In genomic region chr5:137414112-137414511, GRCh38 we compare ENCODE assay signal across 21 cellular contexts.
DNase-seq lines count a peak whose midpoint lies in the region; ATAC-seq and TF ChIP-seq lines count a peak whose summit lies in the region.
"Had no signal": no experiment of that assay in that cellular context is flagged by ENCODE, and none has a peak within 500 bp of the region (broad histone marks: within the 10 kb centered on the region; RNA-seq: fewer than 3 reads in every experiment).

No MANE protein-coding gene starts in this region.

- intact Hi-C loops in MCF 10A (cut with micrococcal nuclease), result no loop called here
- intact Hi-C loops in breast epithelium (cut with DNase I; ENCODE audit: low total_unique reads), result no loop called here
- intact Hi-C loops in left ventricle myocardium superior (cut with micrococcal nuclease), result no loop called here

- H3K9me3 Mint-ChIP-seq in MCF 10A (ENCODE audit: unreplicated experiment), result peaks cover 7% of the 10 kb centered on the region
- peaks cover 11% of the 10 kb centered on the region for H3K9me3 Mint-ChIP-seq in chondrocyte (ENCODE audit: low read depth)
- H3K9me3 Mint-ChIP-seq: GM23338 had no signal

- CTCF ChIA-PET in MCF 10A (lab: Yijun Ruan, JAX), result interaction anchor here (2.0 kb wide), 1 partner anchor 94 kb away, joined by 6 read pairs; no protein-coding TSS in a partner anchor

- peak overlapping the region; percentile 80 for H3K4me2 ChIP-seq in smooth muscle cell
- H3K4me2 ChIP-seq: GM23338 had no signal

- POLR2A ChIA-PET in MCF 10A (lab: Yijun Ruan, JAX), result interaction anchor here (1.4 kb wide), 1 partner anchor 19 kb away, joined by 3 read pairs; no protein-coding TSS in a partner anchor

- H3K27me3 ChIP-seq in breast epithelium (no peaks in the 10 kb centered on the region), smooth muscle cell (ENCODE audit: low read depth) (no peaks in the 10 kb centered on the region)

- peaks cover 0 to 23% of the 10 kb centered on the region in 2 donors for H3K9me3 ChIP-seq in breast epithelium
- no peaks in the 10 kb centered on the region for H3K9me3 ChIP-seq in smooth muscle cell (replicated peaks; ENCODE audit: low read depth)

- DNase-seq in MCF 10A (ENCODE audit: unreplicated experiment) (no peak), breast epithelium (ENCODE audit: low spot score in 2 of 2) (no peak), left ventricle myocardium superior (no peak), smooth muscle cell (lab: John Stamatoyannopoulos, UW; ENCODE audit: unreplicated experiment) (no peak), chondrocyte (ENCODE audit: low spot score) (no peak)
- DNase-seq: 8988T; CD8-positive, alpha-beta T cell; DMS153; HCEC 1CT; Karpas-422; NCI-H1694; NCI-H2081; NCI-H2171; NCI-H345; NCI-H524; OCI-M1; SIG-M5 had no signal

- H3F3A ChIP-seq in smooth muscle cell (ENCODE audit: low read depth), result peaks cover 18% of the 10 kb centered on the region

- no peak overlapping the region for H3K9ac ChIP-seq in smooth muscle cell (ENCODE audit: low read depth)

- H4K20me1 ChIP-seq in smooth muscle cell (ENCODE audit: low read depth), result no peaks in the 10 kb centered on the region

- no peaks in the 10 kb centered on the region for H3K36me3 Mint-ChIP-seq in MCF 10A (ENCODE audit: insufficient read depth, unreplicated experiment)
- H3K36me3 Mint-ChIP-seq in chondrocyte (ENCODE audit: low read depth), result peaks cover 3% of the 10 kb centered on the region
- H3K36me3 Mint-ChIP-seq: CD8-positive, alpha-beta T cell; IgD-negative memory B cell had no signal

- no TSS peak for BruUV-seq in MCF 10A (replicated peaks; lab: Mats Ljungman, UMichigan)

- ATAC-seq in SK-N-SH treated with all-trans-retinoic acid at 6 μM for 48 hours (no peak; the same call in 2 of the 3 replicates), left ventricle myocardium superior (peak; percentile 99), HG02981 (IDR thresholded peaks at IDR 0.05; ENCODE audit: unreplicated experiment) (no peak)
- ATAC-seq: CD8-positive, alpha-beta T cell; GM23338 had no signal

- H3K4me3 ChIP-seq in breast epithelium, result no peak overlapping the region
- no peak overlapping the region for H3K4me3 ChIP-seq in smooth muscle cell
- H3K4me3 ChIP-seq: GM23338 had no signal

- TF ChIP-seq CTCF in MCF 10A (IDR thresholded peaks at IDR 0.05; ENCODE audit: unreplicated experiment) (no peak), breast epithelium (IDR thresholded peaks at IDR 0.05) (no peak), smooth muscle cell (IDR thresholded peaks at IDR 0.05; ENCODE audit: borderline replicate concordance, insufficient read depth, poor library complexity, severe bottlenecking) (no peak), chondrocyte (IDR thresholded peaks at IDR 0.05) (no peak)

- no peaks in the 10 kb centered on the region for H3K79me2 ChIP-seq in smooth muscle cell (ENCODE audit: low read depth)

- H3K27me3 Mint-ChIP-seq in MCF 10A (ENCODE audit: insufficient read depth, unreplicated experiment), result no peaks in the 10 kb centered on the region
- no peaks in the 10 kb centered on the region for H3K27me3 Mint-ChIP-seq in chondrocyte (ENCODE audit: low read depth)

- H3K36me3 ChIP-seq in breast epithelium, result no peaks in the 10 kb centered on the region
- no peaks in the 10 kb centered on the region for H3K36me3 ChIP-seq in smooth muscle cell (ENCODE audit: low read depth)

- no peak overlapping the region for H2AFZ ChIP-seq in smooth muscle cell (ENCODE audit: low read depth)
- H2AFZ ChIP-seq: GM23338 had no signal

- peaks cover 21% of the 10 kb centered on the region for H3K4me1 Mint-ChIP-seq in MCF 10A (ENCODE audit: insufficient read depth, unreplicated experiment)
- peaks cover 13% of the 10 kb centered on the region for H3K4me1 Mint-ChIP-seq in chondrocyte (ENCODE audit: low read depth)
- H3K4me1 Mint-ChIP-seq: GM23338, IgD-negative memory B cell had no signal

- H3K27ac Mint-ChIP-seq in MCF 10A (ENCODE audit: low read depth, unreplicated experiment) (peak overlapping the region; percentile 76), chondrocyte (ENCODE audit: unreplicated experiment) (no peak overlapping the region)
- H3K27ac Mint-ChIP-seq: CD8-positive, alpha-beta T cell; GM23338; IgD-negative memory B cell had no signal

- H3K27ac ChIP-seq in breast epithelium (no peak overlapping the region), smooth muscle cell (ENCODE audit: low read depth) (peak overlapping the region; percentile 79)

- TF ChIP-seq POLR2A in breast epithelium (IDR thresholded peaks at IDR 0.05), result no peak

- H3K4me1 ChIP-seq in breast epithelium, result no peaks in the 10 kb centered on the region
- H3K4me1 ChIP-seq in smooth muscle cell (ENCODE audit: low read depth), result peaks cover 9% of the 10 kb centered on the region

- H3K4me3 Mint-ChIP-seq in MCF 10A (ENCODE audit: unreplicated experiment) (no peak overlapping the region), chondrocyte (ENCODE audit: unreplicated experiment) (no peak overlapping the region)
- H3K4me3 Mint-ChIP-seq: CD8-positive, alpha-beta T cell; GM23338; IgD-negative memory B cell had no signal

TF ChIP-seq in SK-N-SH treated with all-trans-retinoic acid at 6 μM for 48 hours, 23 proteins besides CTCF, POLR2A, EP300 and RAD21:
- 0 out of 2 replicates have a peak, but pooled peaks have one; percentile 22 for TF ChIP-seq ISL1 (CRISPR knock-in tag; IDR thresholded peaks at IDR 0.05)
- peak; percentile 76 for TF ChIP-seq TCF4 (CRISPR knock-in tag; IDR thresholded peaks at IDR 0.05; ENCODE audit: borderline replicate concordance)
- no peak for TF ChIP-seq CREB5 (CRISPR knock-in tag; IDR thresholded peaks at IDR 0.05; ENCODE audit: low read depth)
- peak; percentile 65; the same call in 1 of the 2 replicates for TF ChIP-seq TSHZ2 (CRISPR knock-in tag; IDR thresholded peaks at IDR 0.05)
- TF ChIP-seq ZFP30 (CRISPR knock-in tag; IDR thresholded peaks at IDR 0.05), result no peak
- no peak for TF ChIP-seq CSDC2 (CRISPR knock-in tag; IDR thresholded peaks at IDR 0.05)
- no peak for TF ChIP-seq POU6F1 (CRISPR knock-in tag; IDR thresholded peaks at IDR 0.05; ENCODE audit: borderline replicate concordance, low read depth)
